ENCODE assay signal across 16 cellular contexts in genomic region chr3:131883086-131883485, GRCh38.
DNase-seq lines count a peak whose midpoint lies in the region; TF ChIP-seq lines count a peak whose summit lies in the region.
"Had no signal": no experiment of that assay in that cellular context is flagged by ENCODE, and none has a peak within 500 bp of the region (broad histone marks: within the 10 kb centered on the region; RNA-seq: fewer than 3 reads in every experiment).

No MANE protein-coding gene starts in this region.

- peaks cover 14% of the 10 kb centered on the region; the same call in 1 of the 2 replicates for H3K4me1 ChIP-seq in PC-9 (replicated peaks; ENCODE audit: insufficient read depth)

- no peaks in the 10 kb centered on the region for H3K9me3 ChIP-seq in PC-9 (ENCODE audit: insufficient read depth, low read depth)

- H2AFZ ChIP-seq in PC-9: no peak overlapping the region
- H2AFZ ChIP-seq: GM23338 had no signal

- DNase-seq in EH (ENCODE audit: low read depth) (peak; percentile 15), HCEC 1CT (peak; percentile 50), PC-9 (no peak), epithelial cell of esophagus (ENCODE audit: low read depth) (peak; percentile 14), OCI-M1 (lab: John Stamatoyannopoulos, UW) (no peak), CD1c-positive myeloid dendritic cell (ENCODE audit: extremely low spot score) (no peak), lower leg skin (ENCODE audit: low spot score in 2 of 2) (no peak)
- DNase-seq: ACHN; AML-193; CD4-positive, alpha-beta memory T cell; DMS153; DMS79; HFFc6; KG1 had no signal

- no peak overlapping the region for H3K27ac ChIP-seq in PC-9
- H3K27ac ChIP-seq: C4-2B had no signal

- H3K36me3 ChIP-seq in PC-9 (ENCODE audit: low read depth): no peaks in the 10 kb centered on the region

- H3K4me3 ChIP-seq in PC-9: no peak overlapping the region
- H3K4me3 ChIP-seq in epithelial cell of esophagus (ENCODE audit: low read length): no peak overlapping the region
- no peak overlapping the region for H3K4me3 ChIP-seq in lower leg skin (ENCODE audit: low read depth, poor library complexity, severe bottlenecking)
- H3K4me3 ChIP-seq: GM23338 had no signal

- CTCF ChIA-PET in PC-9 (lab: Charles Lee): no interaction called here

- POLR2A ChIA-PET in PC-9 (lab: Charles Lee; ENCODE audit: unreplicated experiment): no interaction called here

- no TSS peak for BruUV-seq in PC-9 (replicated peaks; lab: Mats Ljungman, UMichigan)

- TF ChIP-seq CTCF in PC-9 (conservative IDR thresholded peaks at IDR 0.05): no peak
- no peak for TF ChIP-seq CTCF in epithelial cell of esophagus (IDR thresholded peaks at IDR 0.05; ENCODE audit: insufficient read depth, low read depth, low read length, missing control alignments)
- TF ChIP-seq CTCF in lower leg skin (IDR thresholded peaks at IDR 0.05): no peak

- H3K79me2 ChIP-seq in PC-9 (ENCODE audit: low read depth): no peaks in the 10 kb centered on the region

- H3K9me2 ChIP-seq in PC-9 (ENCODE audit: insufficient read depth): no peaks in the 10 kb centered on the region

- H3K4me2 ChIP-seq in PC-9: peak overlapping the region; percentile 13; the same call in 1 of the 2 replicates
- H3K4me2 ChIP-seq: GM23338 had no signal

- intact Hi-C loops in PC-9 (cut with micrococcal nuclease; ENCODE audit: unreplicated experiment) (no loop called here), lower leg skin (cut with DNase I; ENCODE audit: low total_unique reads) (no loop called here)

- H3F3A ChIP-seq in PC-9 (ENCODE audit: insufficient read depth, low read depth): peaks cover 4% of the 10 kb centered on the region; the same call in 1 of the 2 replicates

- TF ChIP-seq POLR2A in lower leg skin (IDR thresholded peaks at IDR 0.05): no peak

- H3K27me3 ChIP-seq in PC-9 (ENCODE audit: insufficient read depth, low read depth): no peaks in the 10 kb centered on the region

- H4K20me1 ChIP-seq in PC-9 (ENCODE audit: insufficient read depth): no peaks in the 10 kb centered on the region

Comparison
In these comparisons a context has a peak if more than half of its experiments do, and no peak if none do; other contexts are left out.
1. DNase-seq: peak in EH (single experiment), HCEC 1CT (single experiment) and epithelial cell of esophagus (single experiment); none in PC-9 (0 of 2), OCI-M1 (single experiment), CD1c-positive myeloid dendritic cell (single experiment) and lower leg skin (0 of 2).